27 cellular contexts compared by ENCODE assay signal in genomic region chr18:3717626-3718025, GRCh38.
"Had no signal": no experiment of that assay in that cellular context is flagged by ENCODE, and none has a peak within 500 bp of the region (broad histone marks: within the 10 kb centered on the region; RNA-seq: fewer than 3 reads in every experiment).

No MANE protein-coding gene starts in this region.

- H3K4me2 ChIP-seq: smooth muscle cell had no signal

- H3K9me3 ChIP-seq: colonic mucosa, gastroesophageal sphincter, lower lobe of right lung, right atrium auricular region, stomach, suprapubic skin, tibial nerve had no signal

- H3K4me1 Mint-ChIP-seq: activated B cell treated with CpG ODN at 0.5 μM for 24 hours, natural killer cell had no signal

- H3K4me3 Mint-ChIP-seq: activated B cell treated with CpG ODN at 0.5 μM for 24 hours; activated T-cell treated with anti-CD3 and anti-CD28 coated beads, Interleukin-2, amount 50 U/mL, for 72 hours; effector memory CD8-positive, alpha-beta T cell; natural killer cell; stimulated activated naive B cell treated with anti-CD40 and anti-IgM and Interleukin-4, amounts not matched to agents 10 μg/mL and 1 μg/mL and 100 μg/mL, for 72 hours; T-helper 2 cell treated with Interferon-gamma antibody and Interleukin-4, amounts not matched to agents 5 μg/mL and 100 μg/mL, for 36 hours had no signal

- H3K36me3 Mint-ChIP-seq: activated naive CD4-positive, alpha-beta T cell treated with anti-CD3 and anti-CD28 coated beads, Interleukin-2, amount 50 U/mL, for 72 hours; natural killer cell; stimulated activated naive B cell treated with anti-CD40 and anti-IgM and Interleukin-4, amounts not matched to agents 10 μg/mL and 1 μg/mL and 100 μg/mL, for 72 hours had no signal

- H3K27me3 ChIP-seq: colonic mucosa, gastroesophageal sphincter, right atrium auricular region, stomach, suprapubic skin, tibial nerve had no signal

- ATAC-seq: activated naive CD4-positive, alpha-beta T cell treated with anti-CD3 and anti-CD28 coated beads, Interleukin-2, amount 50 U/mL, for 72 hours; activated T-cell treated with anti-CD3 and anti-CD28 coated beads, Interleukin-2, amount 50 U/mL, for 72 hours; effector memory CD8-positive, alpha-beta T cell; gastroesophageal sphincter; left lobe of liver; lower lobe of right lung; natural killer cell; stimulated activated naive B cell treated with anti-CD40 and anti-IgM and Interleukin-4, amounts not matched to agents 10 μg/mL and 1 μg/mL and 100 μg/mL, for 72 hours had no signal

- H3K9me3 Mint-ChIP-seq: activated B cell treated with CpG ODN at 0.5 μM for 24 hours; activated naive CD4-positive, alpha-beta T cell treated with anti-CD3 and anti-CD28 coated beads, Interleukin-2, amount 50 U/mL, for 72 hours; activated T-cell treated with anti-CD3 and anti-CD28 coated beads, Interleukin-2, amount 50 U/mL, for 72 hours; effector memory CD8-positive, alpha-beta T cell; natural killer cell; stimulated activated naive B cell treated with anti-CD40 and anti-IgM and Interleukin-4, amounts not matched to agents 10 μg/mL and 1 μg/mL and 100 μg/mL, for 72 hours; T-helper 2 cell treated with Interferon-gamma antibody and Interleukin-4, amounts not matched to agents 5 μg/mL and 100 μg/mL, for 36 hours had no signal

- DNase-seq: activated B cell treated with CpG ODN at 0.5 μM for 24 hours; activated CD4-positive, alpha-beta T cell treated with anti-CD3 and anti-CD28 coated beads for 4 hours; activated CD4-positive, alpha-beta T cell treated with anti-CD3 and anti-CD28 coated beads, Interleukin-2, amount 50 U/mL, for 4 hours; activated naive CD4-positive, alpha-beta T cell; activated T-cell treated with anti-CD3 and anti-CD28 coated beads for 4 hours; activated T-cell treated with anti-CD3 and anti-CD28 coated beads, Interleukin-2, amount 50 U/mL, for 72 hours; cerebellar nuclear complex; colonic mucosa; effector memory CD8-positive, alpha-beta T cell; erythroblast; head of caudate nucleus; kidney glomerular epithelial cell; lower lobe of right lung; mesenchymal stem cell; natural killer cell; stimulated activated CD4-positive, alpha-beta T cell treated with anti-CD3 and anti-CD28 coated beads, Interleukin-15, amount 100 ng/mL, for 24 hours; stimulated activated CD4-positive, alpha-beta T cell treated with anti-CD3 and anti-CD28 coated beads, Interleukin-2, amount 100 ng/mL, for 24 hours; stimulated activated naive B cell treated with anti-CD40 and anti-IgM and Interleukin-4, amounts not matched to agents 10 μg/mL and 1 μg/mL and 100 μg/mL, for 72 hours; stomach had no signal

- H3K27ac ChIP-seq: colonic mucosa, gastroesophageal sphincter, lower lobe of right lung, right atrium auricular region, stomach, suprapubic skin, tibial nerve had no signal

- H3K27ac Mint-ChIP-seq: activated B cell treated with CpG ODN at 0.5 μM for 24 hours; activated naive CD4-positive, alpha-beta T cell treated with anti-CD3 and anti-CD28 coated beads, Interleukin-2, amount 50 U/mL, for 72 hours; activated T-cell treated with anti-CD3 and anti-CD28 coated beads, Interleukin-2, amount 50 U/mL, for 72 hours; effector memory CD8-positive, alpha-beta T cell; natural killer cell; stimulated activated naive B cell treated with anti-CD40 and anti-IgM and Interleukin-4, amounts not matched to agents 10 μg/mL and 1 μg/mL and 100 μg/mL, for 72 hours; T-helper 2 cell treated with Interferon-gamma antibody and Interleukin-4, amounts not matched to agents 5 μg/mL and 100 μg/mL, for 36 hours had no signal

- H3K4me1 ChIP-seq: right atrium auricular region had no signal

- H3K36me3 ChIP-seq: colonic mucosa, gastroesophageal sphincter, lower lobe of right lung, right atrium auricular region, stomach, suprapubic skin, tibial nerve had no signal

- H3K4me3 ChIP-seq: colonic mucosa, gastroesophageal sphincter, lower lobe of right lung, right atrium auricular region, smooth muscle cell, stomach, suprapubic skin, tibial nerve had no signal
